Comparison of ENCODE assay signal across 26 cellular contexts in genomic region chr11:93573184-93573583, GRCh38. TPM values are rescaled to one million over a fixed set of nuclear protein-coding genes. Genes with fewer than 3 reads are reported as not detected.
DNase-seq lines count a peak whose midpoint lies in the region; ATAC-seq, FAIRE-seq and TF ChIP-seq lines count a peak whose summit lies in the region.
"Had no signal": no experiment of that assay in that cellular context is flagged by ENCODE, and none has a peak within 500 bp of the region (broad histone marks: within the 10 kb centered on the region; RNA-seq: fewer than 3 reads in every experiment).

No MANE protein-coding gene starts in this region.

- in situ Hi-C loops in K562 (cut with MboI) = no loop called here

- H3K9me3 Mint-ChIP-seq in GM23338 = no peaks in the 10 kb centered on the region; the same call in 2 of the 3 replicates
- H3K9me3 Mint-ChIP-seq: neural progenitor cell had no signal

- no peak overlapping the region for H3K4me3 Mint-ChIP-seq in GM23338
- H3K4me3 Mint-ChIP-seq: neural progenitor cell had no signal

- H3K4me2 ChIP-seq in GM23338 = no peak overlapping the region
- H3K4me2 ChIP-seq in PC-3 (ENCODE audit: low read length) = no peak overlapping the region
- H3K4me2 ChIP-seq in K562 (ENCODE audit: insufficient read depth, low read length) = no peak overlapping the region
- H3K4me2 ChIP-seq: neural progenitor cell had no signal

- no peaks in the 10 kb centered on the region for H3K9me1 ChIP-seq in K562 (ENCODE audit: control insufficient read depth, insufficient read depth, low read length)

- no peak overlapping the region for H3K4me3 ChIP-seq in GM23338
- no peak overlapping the region for H3K4me3 ChIP-seq in PC-3 (ENCODE audit: low read length)
- no peak overlapping the region for H3K4me3 ChIP-seq in K562
- H3K4me3 ChIP-seq in A673 (ENCODE audit: low read depth, low read length, poor library complexity, severe bottlenecking) = no peak overlapping the region
- H3K4me3 ChIP-seq: gastrocnemius medialis, lower lobe of right lung, neural progenitor cell had no signal

- no peaks in the 10 kb centered on the region for H4K20me1 ChIP-seq in GM23338 (replicated peaks; ENCODE audit: insufficient read depth)
- no peaks in the 10 kb centered on the region for H4K20me1 ChIP-seq in PC-3 (ENCODE audit: low read length)
- no peaks in the 10 kb centered on the region for H4K20me1 ChIP-seq in K562 (replicated peaks; ENCODE audit: control insufficient read depth, insufficient read depth, low read length)

- H3K36me3 Mint-ChIP-seq in GM23338 (ENCODE audit: low read depth) = no peaks in the 10 kb centered on the region
- H3K36me3 Mint-ChIP-seq: neural progenitor cell had no signal

- 0 out of 2 replicates have a peak overlapping the region, but pooled peaks have one; percentile 28 for H2AFZ ChIP-seq in GM23338
- no peak overlapping the region for H2AFZ ChIP-seq in PC-3 (ENCODE audit: low read length)
- H2AFZ ChIP-seq in K562 (ENCODE audit: low read depth, low read length) = no peak overlapping the region
- H2AFZ ChIP-seq: neural progenitor cell had no signal

- H3K9me3 ChIP-seq in PC-3 (ENCODE audit: low read length) (no peaks in the 10 kb centered on the region), K562 (replicated peaks; ENCODE audit: control insufficient read depth, insufficient read depth, low read depth, low read length) (no peaks in the 10 kb centered on the region), A673 (ENCODE audit: low read depth, low read length, poor library complexity, severe bottlenecking) (no peaks in the 10 kb centered on the region)
- H3K9me3 ChIP-seq: gastrocnemius medialis, lower lobe of right lung had no signal

- POLR2A ChIA-PET in PC-3 (lab: Charles Lee; ENCODE audit: unreplicated experiment) (no interaction called here), K562 (lab: Yijun Ruan, JAX) (no interaction called here), A673 (lab: Charles Lee; ENCODE audit: low non-redundant PET) (no interaction called here)

- H3K27ac ChIP-seq in GM23338 (ENCODE audit: low read depth) (no peak overlapping the region), PC-3 (ENCODE audit: low read length) (no peak overlapping the region), K562 (ENCODE audit: extremely low read depth, low read depth, low read length) (no peak overlapping the region), A673 (ENCODE audit: low read depth, low read length, poor library complexity, severe bottlenecking) (no peak overlapping the region)
- H3K27ac ChIP-seq: gastrocnemius medialis, lower lobe of right lung, neural progenitor cell had no signal

- BruUV-seq in PC-3 (replicated peaks; lab: Mats Ljungman, UMichigan) = no TSS peak
- BruUV-seq in K562 (replicated peaks; lab: Mats Ljungman, UMichigan) = no TSS peak
- BruUV-seq in A673 (replicated peaks; lab: Mats Ljungman, UMichigan) = no TSS peak

- no peaks in the 10 kb centered on the region for H3K27me3 ChIP-seq in GM23338 (ENCODE audit: insufficient read depth)
- no peaks in the 10 kb centered on the region for H3K27me3 ChIP-seq in PC-3 (ENCODE audit: low read length)
- no peaks in the 10 kb centered on the region; a peak in 1 of 5 replicates for H3K27me3 ChIP-seq in K562 (ENCODE audit: control insufficient read depth in 2 of 2, insufficient read depth in 2 of 2, low read length in 2 of 2)
- no peaks in the 10 kb centered on the region for H3K27me3 ChIP-seq in A673 (replicated peaks; ENCODE audit: insufficient read depth, low read depth, low read length, poor library complexity)
- H3K27me3 ChIP-seq: gastrocnemius medialis, neural progenitor cell had no signal

- peak; percentile 37 for DNase-seq in Daoy (ENCODE audit: low read depth)
- no peak for DNase-seq in GM23338 (ENCODE audit: low spot score)
- peak; percentile 62 for DNase-seq in PC-3
- DNase-seq in K562 (ENCODE audit: extremely low read depth in 1 of 4, low spot score in 3 of 4) = no peak
- DNase-seq in A673 (ENCODE audit: low spot score) = no peak
- no peak for DNase-seq in superior temporal gyrus (ENCODE audit: extremely low spot score)
- DNase-seq: activated CD4-positive, alpha-beta T cell treated with anti-CD3 and anti-CD28 coated beads, Interleukin-2, amount 50 U/mL, for 1 hour; activated naive CD4-positive, alpha-beta T cell treated with anti-CD3 and anti-CD28 coated beads, Interleukin-2, amount 50 U/mL, for 16 hours; activated T-cell treated with anti-CD3 and anti-CD28 coated beads for 4 hours; effector CD4-positive, alpha-beta T cell; gastrocnemius medialis; KG1; lower lobe of right lung; NCI-H1092 treated with DMSO at 0.1 percent for 48 hours; NCI-H2081 treated with DMSO at 0.1 percent for 48 hours; stimulated activated CD4-positive, alpha-beta T cell treated with anti-CD3 and anti-CD28 coated beads, Interleukin-2, amount 100 ng/mL, for 24 hours; stimulated activated naive CD4-positive, alpha-beta T cell; trophoblast cell had no signal

- no peak for TF ChIP-seq POLR2A in K562 (conservative IDR thresholded peaks at IDR 0.05)

- no peaks in the 10 kb centered on the region for H3K4me1 ChIP-seq in GM23338 (ENCODE audit: insufficient read depth)
- peaks cover 41% of the 10 kb centered on the region for H3K4me1 ChIP-seq in PC-3 (ENCODE audit: insufficient read depth, low read length)
- H3K4me1 ChIP-seq in K562 (replicated peaks in 1 of 2; ENCODE audit: control insufficient read depth in 2 of 2, insufficient read depth in 2 of 2, low read length in 2 of 2) = no peaks in the 10 kb centered on the region
- no peaks in the 10 kb centered on the region for H3K4me1 ChIP-seq in A673 (ENCODE audit: insufficient read depth, low read length, poor library complexity, severe bottlenecking)
- H3K4me1 ChIP-seq: neural progenitor cell had no signal

- TF ChIP-seq CTCF in GM23338 (conservative IDR thresholded peaks at IDR 0.05; ENCODE audit: low read depth in 2 of 2) (no peak), PC-3 (conservative IDR thresholded peaks at IDR 0.05; ENCODE audit: low read depth, low read length) (no peak), K562 (IDR thresholded peaks at IDR 0.05 in 2 of 3, conservative IDR thresholded peaks at IDR 0.05 in 1 of 3; ENCODE audit: insufficient read depth in 2 of 3, low read depth in 1 of 3, low read length in 3 of 3) (no peak), A673 (conservative IDR thresholded peaks at IDR 0.05; ENCODE audit: low read depth, low read length) (no peak)

- H3K9ac ChIP-seq in PC-3 (ENCODE audit: low read length) (no peak overlapping the region), K562 (ENCODE audit: insufficient read depth in 1 of 2, low read depth in 2 of 2, low read length in 2 of 2) (no peak overlapping the region)
- H3K9ac ChIP-seq: neural progenitor cell had no signal

- no peak for TF ChIP-seq RAD21 in K562 (CRISPR knock-in tag; conservative IDR thresholded peaks at IDR 0.05 in 1 of 2, IDR thresholded peaks at IDR 0.05 in 1 of 2)

- H3F3A ChIP-seq in GM23338 (replicated peaks; ENCODE audit: low read depth) (no peaks in the 10 kb centered on the region), PC-3 (ENCODE audit: low read length, unreplicated experiment) (no peaks in the 10 kb centered on the region)

- H3K4me1 Mint-ChIP-seq in GM23338 = peaks cover 6% of the 10 kb centered on the region; the same call in 2 of the 3 replicates

- no peaks in the 10 kb centered on the region for H3K79me2 ChIP-seq in GM23338 (replicated peaks; ENCODE audit: insufficient read depth)
- H3K79me2 ChIP-seq in PC-3 (ENCODE audit: low read length) = no peaks in the 10 kb centered on the region
- no peaks in the 10 kb centered on the region for H3K79me2 ChIP-seq in K562 (ENCODE audit: control insufficient read depth, insufficient read depth, low read length)

- TF ChIP-seq EP300 in K562 (IDR thresholded peaks at IDR 0.05; ENCODE audit: low read length) = no peak

- WGBS in K562 (ENCODE audit: insufficient coverage, low coverage, missing lambda C conversion rate) = 8% methylated on average over 1 of the region's 1 CpG

- ATAC-seq in GM23338 (no peak), PC-3 (peak; percentile 35; the same call in 1 of the 2 replicates), K562 (no peak), HG02852 (IDR thresholded peaks at IDR 0.05; ENCODE audit: unreplicated experiment) (no peak), GM19328 (IDR thresholded peaks at IDR 0.05; ENCODE audit: unreplicated experiment) (no peak)
- ATAC-seq: gastrocnemius medialis, lower lobe of right lung, Right ventricle myocardium inferior had no signal

- H3K27ac Mint-ChIP-seq in GM23338 = no peak overlapping the region
- H3K27ac Mint-ChIP-seq: neural progenitor cell, progenitor cell of endocrine pancreas had no signal

- no peaks in the 10 kb centered on the region for H3K27me3 Mint-ChIP-seq in GM23338 (ENCODE audit: insufficient read depth, low read depth, poor library complexity)
- H3K27me3 Mint-ChIP-seq: progenitor cell of endocrine pancreas had no signal

- CTCF ChIA-PET in PC-3 (lab: Charles Lee) = no interaction called here
- CTCF ChIA-PET in K562 (lab: Yijun Ruan, JAX; ENCODE audit: low intra/inter-chr PET ratio) = no interaction called here
- CTCF ChIA-PET in A673 (lab: Charles Lee) = no interaction called here

- H3K9me2 ChIP-seq in GM23338 (ENCODE audit: insufficient read depth) (no peaks in the 10 kb centered on the region), PC-3 (replicated peaks; ENCODE audit: low read length) (no peaks in the 10 kb centered on the region)

- no peaks in the 10 kb centered on the region for H3K36me3 ChIP-seq in GM23338 (ENCODE audit: insufficient read depth)
- H3K36me3 ChIP-seq in PC-3 (ENCODE audit: low read depth, low read length) = no peaks in the 10 kb centered on the region
- H3K36me3 ChIP-seq in K562 (ENCODE audit: control insufficient read depth, insufficient read depth, low read length) = no peaks in the 10 kb centered on the region
- H3K36me3 ChIP-seq in A673 (ENCODE audit: insufficient read depth, low read length, poor library complexity, severe bottlenecking) = no peaks in the 10 kb centered on the region
- H3K36me3 ChIP-seq: gastrocnemius medialis, lower lobe of right lung, neural progenitor cell had no signal

- intact Hi-C loops in PC-3 (cut with micrococcal nuclease) (no loop called here), K562 (cut with micrococcal nuclease) (no loop called here), A673 (cut with micrococcal nuclease; ENCODE audit: unreplicated experiment) (no loop called here)

- FAIRE-seq in K562 (lab: Jason Lieb, UNC) = no peak
- FAIRE-seq: astrocyte, GM18507, keratinocyte had no signal

RNA-seq across cellular contexts. Expression of gene SMCO4, which starts 30.0 kb away (rescaled TPM):
- 27.5 and 49.1 TPM in 2 replicates for total RNA-seq in Daoy (2014; rRNA removed; shearing (Covaris generic))
- 21.9 and 49.0 TPM in 2 replicates for total RNA-seq in GM23338 (2014; rRNA removed; shearing (Covaris generic))
- 42.2 and 47.6 TPM in 2 replicates for polyA plus RNA-seq in GM23338 (2016; fragmentation: Nextera tagmentation; extraction: Ambion mirVana)
- total RNA-seq in PC-3 (2014; rRNA removed) = 23.0 and 34.2 TPM in 2 replicates
- total RNA-seq in K562 (2011; cell fraction: chromatin; rRNA removed; ENCODE audit: low replicate concordance) = 1.7 and 3.1 TPM in 2 replicates
- total RNA-seq in K562 (2011; cell fraction: nucleolus; rRNA removed) = 3.3 and 4.8 TPM in 2 replicates
- total RNA-seq in K562 (2011; cell fraction: nucleoplasm; rRNA removed) = 3.3 and 5.0 TPM in 2 replicates
- 15.3 and 36.6 TPM in 2 replicates for total RNA-seq in K562 (2014; rRNA removed)
- total RNA-seq in K562 (2014; rRNA removed; fragmentation: Illumina TruSeq; extraction: Trizol) = 16.0 and 19.1 TPM in 2 replicates
- total RNA-seq in K562 (2015; rRNA removed; fragmentation: Illumina TruSeq; extraction: Trizol) = 14.1 and 21.1 TPM in 2 replicates
- 16.9 and 18.5 TPM in 2 replicates for total RNA-seq in K562 (2021)
- polyA plus RNA-seq in K562 (2011; rRNA removed) = 9.5 and 11.5 TPM in 2 replicates
- polyA plus RNA-seq in K562 (2011; cell fraction: cytosol; rRNA removed) = 8.6 and 11.3 TPM in 2 replicates
- 2.6 and 5.4 TPM in 2 replicates for polyA plus RNA-seq in K562 (2011; cell fraction: nucleus; rRNA removed)
- 36.6 and 56.8 TPM in 2 replicates for polyA plus RNA-seq in K562 (2012)
- polyA plus RNA-seq in K562 (2014; fragmentation: Illumina TruSeq; extraction: Trizol) = 15.4 and 22.3 TPM in 2 replicates
- polyA plus RNA-seq in K562 (2014; fragmentation: Nextera tagmentation; extraction: Ambion mirVana) = 1 to 10 TPM; 1.8 to 2.2 TPM
- 18.3 and 27.8 TPM in 2 replicates for polyA plus RNA-seq in K562 (2014; rRNA removed)
- polyA minus RNA-seq in K562 (2011; rRNA and poly(A)+ RNA removed) = 3.3 and 3.5 TPM in 2 replicates
- polyA minus RNA-seq in K562 (2011; cell fraction: cytosol; rRNA and poly(A)+ RNA removed) = 5.6 TPM in 1 of 2 replicates, not detected in the other
- 1.4 and 1.6 TPM in 2 replicates for polyA minus RNA-seq in K562 (2011; cell fraction: nucleus; rRNA and poly(A)+ RNA removed)
- total RNA-seq in A673 (2021) = 9.3 and 11.9 TPM in 2 replicates

Comparison
In these comparisons a context has a peak if more than half of its experiments do, and no peak if none do; other contexts are left out.
1. DNase-seq: peak in Daoy (single experiment) and PC-3 (single experiment); none in GM23338 (single experiment), K562 (0 of 4), A673 (single experiment) and superior temporal gyrus (single experiment).